Comparison of ENCODE assay signal across 8 cellular contexts in the genomic region with DNA sequence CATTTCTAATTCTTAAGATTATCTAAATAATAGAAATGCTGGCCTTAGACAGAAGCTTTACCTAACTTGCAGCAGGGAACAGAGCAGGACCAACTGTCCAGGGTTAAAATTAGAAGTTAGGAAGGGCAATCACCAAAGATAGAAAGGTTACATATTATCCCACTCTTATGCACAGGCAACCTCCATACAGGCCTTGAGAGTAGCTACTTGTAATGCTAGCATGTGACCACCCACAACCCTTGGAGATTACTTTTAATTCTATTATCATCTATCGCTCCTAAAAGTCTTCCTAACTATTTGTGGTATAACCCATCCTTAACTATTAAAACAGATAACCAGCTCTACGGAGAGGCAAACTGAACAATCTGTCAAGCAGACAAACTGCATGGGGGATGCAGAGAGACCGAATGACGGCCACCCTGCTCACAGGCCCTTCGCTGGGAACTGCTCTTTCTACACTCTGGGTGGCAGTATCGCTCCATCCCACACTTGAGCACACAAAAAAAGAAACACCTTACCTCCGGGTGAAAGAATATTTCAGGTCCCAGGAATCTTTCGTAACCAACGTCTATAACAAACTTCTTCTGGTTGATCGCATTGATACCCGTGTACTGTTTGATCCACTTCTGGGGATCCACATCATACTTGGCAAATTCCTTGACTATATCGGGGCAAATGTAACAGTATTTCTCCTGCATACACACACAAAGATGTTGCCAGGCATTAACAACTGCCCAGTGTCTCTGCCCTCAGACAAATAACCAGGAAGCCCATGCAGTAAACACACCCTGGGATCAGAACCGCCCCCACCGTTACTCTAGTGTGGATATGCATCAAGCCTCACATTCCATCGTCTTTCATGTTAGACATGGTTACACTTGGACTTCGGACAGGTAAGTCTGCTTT. TPM values are rescaled to one million over a fixed set of nuclear protein-coding genes. Genes with fewer than 3 reads are reported as not detected.
A peak's percentile ranks its signal among the peaks of the same experiment; 100 is the strongest.
DNase-seq lines count a peak whose midpoint lies in the region; ATAC-seq and TF ChIP-seq lines count a peak whose summit lies in the region.
"Not testable (repeated sequence)": the region's sequence is repeated elsewhere in the genome, so short reads cannot be mapped to it uniquely, and the experiment has no call there.

No MANE protein-coding gene starts in this region.

- not testable (repeated sequence) for H3K27ac ChIP-seq in RWPE1

- ATAC-seq in GM21423 (IDR thresholded peaks at IDR 0.05; ENCODE audit: unreplicated experiment) (peak; percentile 66), memory B cell (ENCODE audit: low read depth) (peak; percentile 70)
- peak; percentile 83 for ATAC-seq in activated T-helper 17 cell treated with anti-CD3 and anti-CD28 coated beads, Interleukin-2, amount 50 U/mL, for 72 hours (replicated peaks)

- H3K9me3 Mint-ChIP-seq in Caco-2 (ENCODE audit: unreplicated experiment); activated T-helper 17 cell treated with anti-CD3 and anti-CD28 coated beads, Interleukin-2, amount 50 U/mL, for 72 hours; memory B cell: not testable (repeated sequence)

- intact Hi-C loops in Caco-2 (cut with micrococcal nuclease; ENCODE audit: unreplicated experiment) = loop anchor here (1.0 to 2.0 kb wide), 2 partner anchors 37 to 135 kb away; partner anchors contain the start of genes ACTR3C and LRRC61

- H3K9me3 ChIP-seq in Caco-2 = not testable (repeated sequence)

- DNase-seq in Caco-2 = peak; percentile 51 to 52
- peak; percentile 27 for DNase-seq in M059J (ENCODE audit: low read depth)
- not testable (repeated sequence) for DNase-seq in RWPE1 (ENCODE audit: low spot score); epithelial cell of proximal tubule (ENCODE audit: low read depth)
- DNase-seq in memory B cell (ENCODE audit: low spot score in 2 of 2) = peak in 1 of 2 donors; percentile 4
- DNase-seq in stimulated activated CD4-positive, alpha-beta T cell treated with anti-CD3 and anti-CD28 coated beads, Interleukin-4, amount 100 ng/mL, for 4 hours = peak; percentile 13 to 17

- TF ChIP-seq CTCF in Caco-2 (IDR thresholded peaks at IDR 0.05; ENCODE audit: insufficient read depth in 1 of 2, low read depth in 1 of 2, low read length in 1 of 2, severe bottlenecking in 1 of 2, unreplicated experiment in 1 of 2) = peak; percentile 46 to 70
- TF ChIP-seq CTCF in RWPE1 (conservative IDR thresholded peaks at IDR 0.05; ENCODE audit: low read depth) = peak; percentile 84
- peak; percentile 40 for TF ChIP-seq CTCF in epithelial cell of proximal tubule (conservative IDR thresholded peaks at IDR 0.05; ENCODE audit: low read depth, low read length)

- not testable (repeated sequence) for H3K27ac Mint-ChIP-seq in Caco-2 (ENCODE audit: unreplicated experiment); activated T-helper 17 cell treated with anti-CD3 and anti-CD28 coated beads, Interleukin-2, amount 50 U/mL, for 72 hours; memory B cell

- BruUV-seq in Caco-2 (replicated peaks; lab: Mats Ljungman, UMichigan) = not testable (repeated sequence)

- not testable (repeated sequence) for H3K36me3 Mint-ChIP-seq in Caco-2 (ENCODE audit: insufficient read depth, unreplicated experiment); activated T-helper 17 cell treated with anti-CD3 and anti-CD28 coated beads, Interleukin-2, amount 50 U/mL, for 72 hours (ENCODE audit: low read depth); memory B cell

- H3K4me3 Mint-ChIP-seq in Caco-2 (ENCODE audit: unreplicated experiment) = peak overlapping the region; percentile 30
- not testable (repeated sequence) for H3K4me3 Mint-ChIP-seq in activated T-helper 17 cell treated with anti-CD3 and anti-CD28 coated beads, Interleukin-2, amount 50 U/mL, for 72 hours; memory B cell

- CTCF ChIA-PET in Caco-2 (lab: Charles Lee) = interaction anchor here (1.2 kb wide), 1 partner anchor 135 kb away, joined by 3 read pairs; no protein-coding TSS in a partner anchor
- CTCF ChIA-PET in RWPE1 (lab: Yijun Ruan, JAX) = interaction anchor here (0.7 kb wide), 1 partner anchor 129 kb away, joined by 3 read pairs; no protein-coding TSS in a partner anchor

- not testable (repeated sequence) for H3K4me3 ChIP-seq in Caco-2 (ENCODE audit: low read depth, low read length); epithelial cell of proximal tubule (ENCODE audit: low read depth, low read length)

- H3K4me1 Mint-ChIP-seq in Caco-2 (ENCODE audit: low read depth, unreplicated experiment); activated T-helper 17 cell treated with anti-CD3 and anti-CD28 coated beads, Interleukin-2, amount 50 U/mL, for 72 hours; memory B cell: not testable (repeated sequence)

- POLR2A ChIA-PET in Caco-2 (lab: Charles Lee); RWPE1 (lab: Yijun Ruan, JAX; ENCODE audit: low non-redundant PET): not testable (repeated sequence)

- not testable (repeated sequence) for H3K27me3 Mint-ChIP-seq in Caco-2 (ENCODE audit: insufficient read depth, unreplicated experiment); activated T-helper 17 cell treated with anti-CD3 and anti-CD28 coated beads, Interleukin-2, amount 50 U/mL, for 72 hours; memory B cell

- not testable (repeated sequence) for H3K4me1 ChIP-seq in Caco-2

- H3K27me3 ChIP-seq in Caco-2 (replicated peaks; ENCODE audit: control insufficient read depth, insufficient read depth, low read length) = not testable (repeated sequence)

- H3K36me3 ChIP-seq in Caco-2 (ENCODE audit: control insufficient read depth, insufficient read depth, low read length) = not testable (repeated sequence)

RNA-seq across cellular contexts. Expression of gene LRRC61, which starts 37.1 kb away (rescaled TPM):
- total RNA-seq in Caco-2 (2022) (32.4 and 35.8 TPM in 2 replicates), epithelial cell of proximal tubule (45.4 and 60.3 TPM in 2 replicates)
- total RNA-seq in M059J (2014; rRNA removed; shearing (Covaris generic)) = 0.47 TPM in 1 of 2 replicates, not detected in the other
- total RNA-seq in activated T-helper 17 cell treated with anti-CD3 and anti-CD28 coated beads, Interleukin-2, amount 50 U/mL, for 72 hours = 10 to 100 TPM; 32.7 to 61.6 TPM

RNA-seq across cellular contexts. Expression of gene ACTR3C, which starts 37.2 kb away (rescaled TPM):
- total RNA-seq in Caco-2 (2022) = 8.0 and 9.2 TPM in 2 replicates
- 0.07 TPM in 1 of 2 replicates, not detected in the other for total RNA-seq in M059J (2014; rRNA removed; shearing (Covaris generic))
- total RNA-seq in activated T-helper 17 cell treated with anti-CD3 and anti-CD28 coated beads, Interleukin-2, amount 50 U/mL, for 72 hours = 10 to 100 TPM in 1 of 2 donors, 1 to 10 TPM in 1; 9.4 to 11.1 TPM
- 5.5 and 22.1 TPM in 2 replicates for total RNA-seq in epithelial cell of proximal tubule

RNA-seq across cellular contexts. Expression of gene RARRES2, which starts 55.3 kb away (rescaled TPM):
- total RNA-seq in Caco-2 (2022) (not detected in 2 replicates), epithelial cell of proximal tubule (6.1 and 9.1 TPM in 2 replicates)
- total RNA-seq in M059J (2014; rRNA removed; shearing (Covaris generic)) = 1.1 and 1.7 TPM in 2 replicates
- total RNA-seq in activated T-helper 17 cell treated with anti-CD3 and anti-CD28 coated beads, Interleukin-2, amount 50 U/mL, for 72 hours = not detected

Comparison
In these comparisons a context has a peak if more than half of its experiments do, and no peak if none do; other contexts are left out.
1. RNA of gene LRRC61, which starts 37.1 kb away (total RNA-seq): 32.7 to 61.6 TPM in activated T-helper 17 cell treated with anti-CD3 and anti-CD28 coated beads, Interleukin-2, amount 50 U/mL, for 72 hours, 45.4 to 60.3 TPM in epithelial cell of proximal tubule and 32.4 to 35.8 TPM in Caco-2; 0.47 TPM in M059J; every median in the first group is over 10 times any median in the second.
2. Peak in every context shown above with its lines, with median percentiles within 50 percentile points of each other: CTCF ChIP-seq and ATAC-seq.